ENCODE assay signal across 8 cellular contexts in genomic region chr5:146426853-146427618, GRCh38. TPM values are rescaled to one million over a fixed set of nuclear protein-coding genes. Genes with fewer than 3 reads are reported as not detected.
DNase-seq lines count a peak whose midpoint lies in the region; ATAC-seq, FAIRE-seq and TF ChIP-seq lines count a peak whose summit lies in the region.

No MANE protein-coding gene starts in this region.

- SMC1A ChIA-PET in GM12878 (lab: Charles Lee; ENCODE audit: uncharacterized antibody, unreplicated experiment): interaction anchor here (1.0 to 1.1 kb wide), 3 partner anchors 21 to 729 kb away, joined by 3 read pairs; no protein-coding TSS in a partner anchor

- CTCF ChIA-PET in GM12878 (lab: Yijun Ruan, JAX): interaction anchor here (0.6 to 2.7 kb wide), 11 partner anchors 8 to 747 kb away, joined by 3 to 10 read pairs (median 4); no protein-coding TSS in a partner anchor

- no peaks in the 10 kb centered on the region for H3K79me2 ChIP-seq in GM12878 (ENCODE audit: control insufficient read depth, insufficient read depth, low read length)

- WGBS in GM12878 (ENCODE audit: insufficient coverage, insufficient replicate concordance, low lambda C conversion rate, missing lambda C conversion rate): 14% methylated on average over 7 of the region's 7 CpGs

- no peak overlapping the region for H3K4me2 ChIP-seq in GM12878 (ENCODE audit: control insufficient read depth, insufficient read depth)

- DNase-seq in GM06990 (ENCODE audit: extremely low read depth, insufficient read length) (no peak), NCI-H226 (peak; percentile 25), GM12878 (ENCODE audit: low read depth, low spot score) (no peak), iris pigment epithelial cell (ENCODE audit: low read depth) (peak; percentile 41), tibial artery (no peak), HuH-7.5 (ENCODE audit: low spot score) (no peak)

- POLR2A ChIA-PET in GM12878 (lab: Charles Lee): no interaction called here

- in situ Hi-C loops in GM12878 (cut with MboI): loop anchor here (10.0 to 25.0 kb wide), 2 partner anchors 140 to 742 kb away; no protein-coding TSS in a partner anchor

- no peaks in the 10 kb centered on the region for H4K20me1 ChIP-seq in GM12878 (ENCODE audit: control insufficient read depth, insufficient read depth)

- RAD21 ChIA-PET in GM12878 (lab: Charles Lee; ENCODE audit: unreplicated experiment): no interaction called here

- intact Hi-C loops in GM12878 (cut with micrococcal nuclease; ENCODE audit: unreplicated experiment) (loop anchor here (1.0 to 5.0 kb wide), 3 partner anchors 136 to 744 kb away; no protein-coding TSS in a partner anchor), tibial artery (cut with DNase I; ENCODE audit: low total_unique reads) (loop anchor here (10.0 kb wide), 2 partner anchors 132 to 242 kb away; partner anchors contain the start of gene LARS1)

- TF ChIP-seq POLR2A in GM12878 (IDR thresholded peaks at IDR 0.05; ENCODE audit: low read depth, low read length): no peak

- H3K9me3 ChIP-seq in GM12878 (replicated peaks; ENCODE audit: control insufficient read depth, insufficient read depth, low read length): no peaks in the 10 kb centered on the region
- no peaks in the 10 kb centered on the region for H3K9me3 ChIP-seq in tibial artery

- H2AFZ ChIP-seq in GM12878 (ENCODE audit: control insufficient read depth, low read depth, low read length): peak overlapping the region; percentile 37

- no peaks in the 10 kb centered on the region for H3K36me3 ChIP-seq in GM06990 (ENCODE audit: control insufficient read depth, insufficient read depth, low read length)
- H3K36me3 ChIP-seq in GM12878 (ENCODE audit: control insufficient read depth in 2 of 2, insufficient read depth in 2 of 2, low read length in 1 of 2): no peaks in the 10 kb centered on the region
- no peaks in the 10 kb centered on the region for H3K36me3 ChIP-seq in tibial artery

- no peak for TF ChIP-seq EP300 in GM12878 (IDR thresholded peaks at IDR 0.05; ENCODE audit: borderline replicate concordance in 1 of 2, control insufficient read depth in 1 of 2, low read depth in 2 of 2, low read length in 2 of 2)

- no TSS peak for BruUV-seq in GM12878 (replicated peaks; lab: Mats Ljungman, UMichigan)

- H3K4me3 ChIP-seq in GM06990 (replicated peaks; ENCODE audit: low read depth, low read length) (no peak overlapping the region), GM12878 (no peak overlapping the region), tibial artery (no peak overlapping the region)

- peak; percentile 73 for ATAC-seq in HG02759 (IDR thresholded peaks at IDR 0.05; ENCODE audit: unreplicated experiment)
- ATAC-seq in GM12878: peak; percentile 88

- H3K27me3 ChIP-seq in GM06990 (replicated peaks; ENCODE audit: control insufficient read depth, insufficient read depth, low read length): no peaks in the 10 kb centered on the region; the same call in 1 of the 2 replicates
- H3K27me3 ChIP-seq in GM12878 (replicated peaks in 1 of 2; ENCODE audit: control insufficient read depth in 2 of 2, insufficient read depth in 2 of 2, low read length in 1 of 2): no peaks in the 10 kb centered on the region; a peak in 2 of 4 replicates
- H3K27me3 ChIP-seq in tibial artery: peaks cover 0 to 18% of the 10 kb centered on the region in 2 donors

- peak; percentile 82 for TF ChIP-seq RAD21 in GM12878 (IDR thresholded peaks at IDR 0.05; ENCODE audit: insufficient read depth, low read depth, low read length)

- H3K9ac ChIP-seq in GM12878 (ENCODE audit: control insufficient read depth, insufficient read depth, low read length): no peak overlapping the region

- TF ChIP-seq CTCF in 22Rv1 (IDR thresholded peaks at IDR 0.05) (peak; percentile 79), GM06990 (IDR thresholded peaks at IDR 0.05; ENCODE audit: insufficient read depth, low read length, poor library complexity, severe bottlenecking) (peak; percentile 63), GM12878 (IDR thresholded peaks at IDR 0.05 in 2 of 3, conservative IDR thresholded peaks at IDR 0.05 in 1 of 3; ENCODE audit: control insufficient read depth in 2 of 3, extremely low read depth in 1 of 3, insufficient read depth in 1 of 3, low read depth in 3 of 3, low read length in 3 of 3) (peak; percentile 57 to 77 (median 62); a peak in 5 of 6 replicates), tibial artery (IDR thresholded peaks at IDR 0.05) (peak; percentile 68 to 74)

- FAIRE-seq in GM12878 (lab: Jason Lieb, UNC): peak; percentile 96

- H3K4me1 ChIP-seq in GM12878 (ENCODE audit: control insufficient read depth, insufficient read depth, low read length) (no peaks in the 10 kb centered on the region), tibial artery (no peaks in the 10 kb centered on the region)

- H3K27ac ChIP-seq in 22Rv1 (no peak overlapping the region), GM12878 (ENCODE audit: control insufficient read depth, insufficient read depth) (no peak overlapping the region), tibial artery (no peak overlapping the region)

TF ChIP-seq in GM12878, 131 proteins besides CTCF, POLR2A, EP300 and RAD21 (continues in another document):
- TF ChIP-seq TARDBP (IDR thresholded peaks at IDR 0.05; ENCODE audit: borderline replicate concordance) (no peak), BCL3 (IDR thresholded peaks at IDR 0.05; ENCODE audit: borderline replicate concordance, insufficient read depth, low read depth, low read length, poor library complexity, severe bottlenecking) (no peak), MEF2A (IDR thresholded peaks at IDR 0.05; ENCODE audit: insufficient read depth, low read depth, low read length) (no peak), SMC3 (IDR thresholded peaks at IDR 0.05; ENCODE audit: borderline replicate concordance, low read length) (peak; percentile 65; the same call in 1 of the 2 replicates), HCFC1 (IDR thresholded peaks at IDR 0.05; ENCODE audit: low read length) (no peak), PRDM15 (CRISPR knock-in tag; IDR thresholded peaks at IDR 0.05) (no peak), CHD4 (IDR thresholded peaks at IDR 0.05) (no peak), RBBP5 (conservative IDR thresholded peaks at IDR 0.05) (no peak), RUNX3 (IDR thresholded peaks at IDR 0.05; ENCODE audit: low read length) (peak; percentile 66), ASH2L (IDR thresholded peaks at IDR 0.05; ENCODE audit: borderline replicate concordance, low read depth) (no peak), JUNB (IDR thresholded peaks at IDR 0.05) (no peak), HDAC2 (IDR thresholded peaks at IDR 0.05) (no peak), EGR1 (IDR thresholded peaks at IDR 0.05; ENCODE audit: borderline replicate concordance in 1 of 2, low read depth in 2 of 2, low read length in 2 of 2) (no peak), ZNF207 (IDR thresholded peaks at IDR 0.05; ENCODE audit: borderline replicate concordance) (no peak)

RNA-seq across cellular contexts. Expression of gene TCERG1, which starts 20.1 kb away (rescaled TPM):
- total RNA-seq in GM12878 (2013; cell fraction: nucleolus; rRNA removed): 678 and 683 TPM in 2 replicates
- 63.8 and 83.8 TPM in 2 replicates for total RNA-seq in GM12878 (2014; rRNA removed)
- 95.0 and 98.0 TPM in 2 replicates for total RNA-seq in GM12878 (2014; rRNA removed; fragmentation: Illumina TruSeq; extraction: Trizol)
- total RNA-seq in GM12878 (2021): 81.7 and 91.5 TPM in 2 replicates
- polyA plus RNA-seq in GM12878 (2011; ENCODE audit: low read depth): 35.2 TPM
- polyA plus RNA-seq in GM12878 (2011; rRNA removed): 117 and 131 TPM in 2 replicates
- polyA plus RNA-seq in GM12878 (2011; cell fraction: cytosol; rRNA removed): 66.4 and 95.2 TPM in 2 replicates
- polyA plus RNA-seq in GM12878 (2011; cell fraction: nucleus; rRNA removed): 225 and 246 TPM in 2 replicates
- 48.7 and 61.6 TPM in 2 replicates for polyA plus RNA-seq in GM12878 (2012)
- 114 and 154 TPM in 2 replicates for polyA plus RNA-seq in GM12878 (2014; fragmentation: Illumina TruSeq; extraction: Trizol)
- polyA plus RNA-seq in GM12878 (2014; fragmentation: Nextera tagmentation; extraction: Ambion mirVana): 10 to 100 TPM; 51.5 to 65.8 TPM
- polyA plus RNA-seq in GM12878 (2014; rRNA removed): 69.1 and 76.4 TPM in 2 replicates
- 10 to 100 TPM; 91.7 to 99.9 TPM for polyA plus RNA-seq in GM12878 (2016; fragmentation: Nextera tagmentation; extraction: Ambion mirVana)
- 198 and 245 TPM in 2 replicates for polyA minus RNA-seq in GM12878 (2011; rRNA and poly(A)+ RNA removed)
- polyA minus RNA-seq in GM12878 (2011; cell fraction: cytosol; rRNA and poly(A)+ RNA removed): 23.3 and 39.9 TPM in 2 replicates
- polyA minus RNA-seq in GM12878 (2011; cell fraction: nucleus; rRNA and poly(A)+ RNA removed): 251 and 372 TPM in 2 replicates

Comparison
In these comparisons a context has a peak if more than half of its experiments do, and no peak if none do; other contexts are left out.
1. DNase-seq: peak in NCI-H226 (single experiment) and iris pigment epithelial cell (single experiment); none in GM06990 (single experiment), GM12878 (single experiment), tibial artery (0 of 2) and HuH-7.5 (single experiment).
2. Peak in every context shown above with its lines, with median percentiles within 50 percentile points of each other: CTCF ChIP-seq.